ENCODE assay signal across 8 cellular contexts in the genomic region with DNA sequence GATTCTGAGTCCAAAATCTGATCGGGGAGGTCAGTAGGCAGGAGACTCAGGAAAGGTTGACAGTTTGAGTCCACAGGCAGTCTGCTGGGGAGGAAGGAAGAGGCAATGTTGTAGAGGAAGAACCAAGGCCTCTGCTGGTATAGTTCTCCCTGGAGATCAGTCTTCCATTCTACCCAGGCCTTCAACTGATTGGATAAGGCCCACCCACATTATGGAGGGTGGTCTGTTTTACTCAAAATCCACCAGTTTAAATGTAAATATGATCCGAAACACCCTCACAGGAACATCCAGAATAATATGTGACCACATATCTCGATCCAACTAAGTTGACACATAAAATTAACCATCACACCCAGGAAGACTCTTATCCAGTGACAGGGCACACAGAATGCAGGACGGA.
"Had no signal": no experiment of that assay in that cellular context is flagged by ENCODE, and none has a peak within 500 bp of the region (broad histone marks: within the 10 kb centered on the region; RNA-seq: fewer than 3 reads in every experiment).

No MANE protein-coding gene starts in this region.

- ATAC-seq: GM12878 had no signal

- DNase-seq: GDM1, GF-D8 had no signal

- H3K4me3 ChIP-seq: GM12878 had no signal

- FAIRE-seq: G401.6, GM12878, GM12891, GM12892, GM18507, GM19239 had no signal
